In genomic region chrX:7192871-7193270, GRCh38 we compare ENCODE assay signal across 38 cellular contexts.
"Had no signal": no experiment of that assay in that cellular context is flagged by ENCODE, and none has a peak within 500 bp of the region (broad histone marks: within the 10 kb centered on the region; RNA-seq: fewer than 3 reads in every experiment).

No MANE protein-coding gene starts in this region.

- DNase-seq: activated B cell treated with CpG ODN at 0.5 μM for 24 hours; activated CD4-positive, alpha-beta memory T cell treated with anti-CD3 and anti-CD28 coated beads for 36 hours; activated CD4-positive, alpha-beta T cell treated with anti-CD3 and anti-CD28 coated beads for 4 hours; activated CD4-positive, alpha-beta T cell treated with anti-CD3 and anti-CD28 coated beads, Interleukin-2, amount 10 ng/mL, durations not matched to agents 24 days and 14 days; activated CD4-positive, alpha-beta T cell treated with anti-CD3 and anti-CD28 coated beads, Interleukin-2, amount 50 U/mL, for 1 hour; activated CD4-positive, alpha-beta T cell treated with anti-CD3 and anti-CD28 coated beads, Interleukin-2, amount 50 U/mL, for 4 hours; activated CD4-positive, CD25-positive, alpha-beta regulatory T cell treated with anti-CD3 and anti-CD28 coated beads, Interleukin-2, amount 50 U/mL, for 72 hours; activated CD8-positive, alpha-beta memory T cell treated with anti-CD3 and anti-CD28 coated beads, Interleukin-2, amount 50 U/mL, for 4 hours; activated CD8-positive, alpha-beta T cell treated with anti-CD3 and anti-CD28 coated beads for 36 hours; activated effector memory CD4-positive, alpha-beta T cell treated with anti-CD3 and anti-CD28 coated beads, Interleukin-2, amount 50 U/mL, for 16 hours; activated gamma-delta T cell treated with Interleukin-2 at 50 U/mL for 16 hours; activated naive CD4-positive, alpha-beta T cell; activated naive CD4-positive, alpha-beta T cell treated with anti-CD3 and anti-CD28 coated beads for 36 hours; activated naive CD4-positive, alpha-beta T cell treated with anti-CD3 and anti-CD28 coated beads, Interleukin-2, amount 50 U/mL, for 16 hours; activated naive CD8-positive, alpha-beta T cell treated with anti-CD3 and anti-CD28 coated beads for 36 hours; activated T-cell treated with anti-CD3 and anti-CD28 coated beads for 4 hours; activated T-cell treated with anti-CD3 and anti-CD28 coated beads, Interleukin-2, amount 50 U/mL, for 1 hour; activated T-cell treated with anti-CD3 and anti-CD28 coated beads, Interleukin-2, amount 50 U/mL, for 4 hours; activated T-cell treated with anti-CD3 and anti-CD28 coated beads, Interleukin-2, amount 50 U/mL, for 72 hours; adrenal gland; amniotic stem cell; aorta; caudate nucleus; cerebellar nuclear complex; T-helper 1 cell; T-helper 2 cell; T-helper 9 cell had no signal

- H3K4me1 Mint-ChIP-seq: activated B cell treated with CpG ODN at 0.5 μM for 24 hours; activated CD4-positive, alpha-beta T cell treated with anti-CD3 and anti-CD28 coated beads, Interleukin-2, amount 10 ng/mL, durations not matched to agents 24 days and 14 days; activated naive CD8-positive, alpha-beta T cell treated with anti-CD3 and anti-CD28 coated beads for 36 hours; activated T-helper 17 cell treated with anti-CD3 and anti-CD28 coated beads, Interleukin-2, amount 50 U/mL, for 72 hours; central memory CD8-positive, alpha-beta T cell had no signal

- H3K9me3 Mint-ChIP-seq: activated B cell treated with CpG ODN at 0.5 μM for 24 hours; activated CD4-positive, alpha-beta memory T cell treated with anti-CD3 and anti-CD28 coated beads for 36 hours; activated CD4-positive, alpha-beta T cell treated with anti-CD3 and anti-CD28 coated beads, Interleukin-2, amount 10 ng/mL, durations not matched to agents 24 days and 14 days; activated CD8-positive, alpha-beta T cell treated with anti-CD3 and anti-CD28 coated beads for 36 hours; activated naive CD4-positive, alpha-beta T cell treated with anti-CD3 and anti-CD28 coated beads for 36 hours; activated naive CD4-positive, alpha-beta T cell treated with anti-CD3 and anti-CD28 coated beads, Interleukin-2, amount 50 U/mL, for 72 hours; activated naive CD8-positive, alpha-beta T cell treated with anti-CD3 and anti-CD28 coated beads for 36 hours; activated T-cell treated with anti-CD3 and anti-CD28 coated beads, Interleukin-2, amount 50 U/mL, for 4 hours; activated T-helper 1 cell treated with anti-CD3 and anti-CD28 coated beads, Interleukin-12 subunit alpha, Interleukin-12 subunit beta, Interleukin-2, Interleukin-4 antibody, amounts not matched to agents 30 ng/mL and 10 ng/mL and 1 ng/mL, durations not matched to agents 14 hours and 24 hours and 36 hours; activated T-helper 17 cell treated with anti-CD3 and anti-CD28 coated beads, Interleukin-2, amount 50 U/mL, for 72 hours; central memory CD8-positive, alpha-beta T cell; T-helper 1 cell treated with Interleukin-12 subunit alpha and Interleukin-12 subunit beta and Interleukin-4 antibody, amounts not matched to agents 30 μg/mL and 1 μg/mL, for 36 hours; T-helper 2 cell treated with Interferon-gamma antibody and Interleukin-4, amounts not matched to agents 5 μg/mL and 100 μg/mL, for 36 hours had no signal

- H3K27me3 Mint-ChIP-seq: activated B cell treated with CpG ODN at 0.5 μM for 24 hours; activated CD4-positive, alpha-beta memory T cell treated with anti-CD3 and anti-CD28 coated beads for 36 hours; activated CD4-positive, alpha-beta T cell treated with anti-CD3 and anti-CD28 coated beads, Interleukin-2, amount 10 ng/mL, durations not matched to agents 24 days and 14 days; activated CD8-positive, alpha-beta T cell treated with anti-CD3 and anti-CD28 coated beads for 36 hours; activated naive CD8-positive, alpha-beta T cell treated with anti-CD3 and anti-CD28 coated beads for 36 hours; activated T-helper 17 cell treated with anti-CD3 and anti-CD28 coated beads, Interleukin-2, amount 50 U/mL, for 72 hours; brain; central memory CD8-positive, alpha-beta T cell had no signal

- H3K27ac Mint-ChIP-seq: activated B cell treated with CpG ODN at 0.5 μM for 24 hours; activated CD4-positive, alpha-beta memory T cell treated with anti-CD3 and anti-CD28 coated beads for 36 hours; activated CD4-positive, alpha-beta T cell treated with anti-CD3 and anti-CD28 coated beads, Interleukin-2, amount 10 ng/mL, durations not matched to agents 24 days and 14 days; activated CD8-positive, alpha-beta T cell treated with anti-CD3 and anti-CD28 coated beads for 36 hours; activated naive CD4-positive, alpha-beta T cell treated with anti-CD3 and anti-CD28 coated beads for 36 hours; activated naive CD4-positive, alpha-beta T cell treated with anti-CD3 and anti-CD28 coated beads, Interleukin-2, amount 50 U/mL, for 72 hours; activated naive CD8-positive, alpha-beta T cell treated with anti-CD3 and anti-CD28 coated beads for 36 hours; activated T-cell treated with anti-CD3 and anti-CD28 coated beads, Interleukin-2, amount 50 U/mL, for 72 hours; activated T-helper 1 cell treated with anti-CD3 and anti-CD28 coated beads, Interleukin-12 subunit alpha, Interleukin-12 subunit beta, Interleukin-2, Interleukin-4 antibody, amounts not matched to agents 30 ng/mL and 10 ng/mL and 1 ng/mL, durations not matched to agents 14 hours and 24 hours and 36 hours; activated T-helper 17 cell treated with anti-CD3 and anti-CD28 coated beads, Interleukin-2, amount 50 U/mL, for 72 hours; T-helper 1 cell treated with Interleukin-12 subunit alpha and Interleukin-12 subunit beta and Interleukin-4 antibody, amounts not matched to agents 30 μg/mL and 1 μg/mL, for 36 hours; T-helper 2 cell treated with Interferon-gamma antibody and Interleukin-4, amounts not matched to agents 5 μg/mL and 100 μg/mL, for 36 hours had no signal

- FAIRE-seq: bronchial epithelial cell, TTC549 had no signal

- H3K36me3 Mint-ChIP-seq: activated CD4-positive, alpha-beta memory T cell treated with anti-CD3 and anti-CD28 coated beads for 36 hours; activated naive CD4-positive, alpha-beta T cell treated with anti-CD3 and anti-CD28 coated beads, Interleukin-2, amount 50 U/mL, for 72 hours; activated naive CD8-positive, alpha-beta T cell treated with anti-CD3 and anti-CD28 coated beads for 36 hours had no signal

- H3K4me3 Mint-ChIP-seq: activated B cell treated with CpG ODN at 0.5 μM for 24 hours; activated CD4-positive, alpha-beta memory T cell treated with anti-CD3 and anti-CD28 coated beads for 36 hours; activated CD4-positive, alpha-beta T cell treated with anti-CD3 and anti-CD28 coated beads, Interleukin-2, amount 10 ng/mL, durations not matched to agents 24 days and 14 days; activated CD8-positive, alpha-beta T cell treated with anti-CD3 and anti-CD28 coated beads for 36 hours; activated naive CD4-positive, alpha-beta T cell treated with anti-CD3 and anti-CD28 coated beads for 36 hours; activated naive CD8-positive, alpha-beta T cell treated with anti-CD3 and anti-CD28 coated beads for 36 hours; activated T-cell treated with anti-CD3 and anti-CD28 coated beads, Interleukin-2, amount 50 U/mL, for 4 hours; activated T-cell treated with anti-CD3 and anti-CD28 coated beads, Interleukin-2, amount 50 U/mL, for 72 hours; activated T-helper 1 cell treated with anti-CD3 and anti-CD28 coated beads, Interleukin-12 subunit alpha, Interleukin-12 subunit beta, Interleukin-2, Interleukin-4 antibody, amounts not matched to agents 30 ng/mL and 10 ng/mL and 1 ng/mL, durations not matched to agents 14 hours and 24 hours and 36 hours; activated T-helper 17 cell treated with anti-CD3 and anti-CD28 coated beads, Interleukin-2, amount 50 U/mL, for 72 hours; brain; central memory CD8-positive, alpha-beta T cell; T-helper 1 cell treated with Interleukin-12 subunit alpha and Interleukin-12 subunit beta and Interleukin-4 antibody, amounts not matched to agents 30 μg/mL and 1 μg/mL, for 36 hours; T-helper 2 cell treated with Interferon-gamma antibody and Interleukin-4, amounts not matched to agents 5 μg/mL and 100 μg/mL, for 36 hours had no signal

- H3K4me3 ChIP-seq: adrenal gland, cardiac muscle cell had no signal

- H3K27ac ChIP-seq: adrenal gland, cardiac muscle cell, VCaP had no signal

- H3K4me1 ChIP-seq: adrenal gland had no signal

- H3K9me3 ChIP-seq: adrenal gland had no signal

- H3K27me3 ChIP-seq: adrenal gland, cardiac muscle cell had no signal

- H3K36me3 ChIP-seq: adrenal gland, cardiac muscle cell had no signal
